ENCODE assay signal across 21 cellular contexts in the genomic region with DNA sequence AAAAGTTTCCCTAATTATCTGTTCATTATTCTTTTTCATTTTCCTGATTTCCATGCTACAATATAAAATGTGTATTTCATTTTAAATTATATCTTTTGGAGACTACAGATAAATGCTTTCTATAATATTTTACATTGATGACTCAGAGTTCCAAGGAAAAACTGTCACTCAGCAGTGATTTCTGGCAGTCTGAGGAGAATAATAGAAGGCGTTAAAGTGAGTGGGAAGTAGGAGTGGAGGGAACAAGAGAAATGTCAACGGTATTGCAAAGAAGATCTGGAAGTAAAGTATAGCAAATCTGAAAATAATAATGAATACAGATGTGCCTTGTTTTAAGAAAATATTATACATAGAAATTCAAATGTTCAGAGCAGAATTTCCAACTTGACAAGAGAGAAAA.
"Had no signal": no experiment of that assay in that cellular context is flagged by ENCODE, and none has a peak within 500 bp of the region (broad histone marks: within the 10 kb centered on the region; RNA-seq: fewer than 3 reads in every experiment).

No MANE protein-coding gene starts in this region.

- H3K4me3 ChIP-seq: colonic mucosa, coronary artery, dorsolateral prefrontal cortex, esophagus muscularis mucosa, esophagus squamous epithelium, gastrocnemius medialis, gastroesophageal sphincter, heart left ventricle, heart right ventricle had no signal

- H3K27ac ChIP-seq: colonic mucosa, coronary artery, dorsolateral prefrontal cortex, epithelial cell of prostate, esophagus muscularis mucosa, esophagus squamous epithelium, foreskin keratinocyte, gastrocnemius medialis, gastroesophageal sphincter, heart left ventricle, heart right ventricle had no signal

- H3K9me3 ChIP-seq: colonic mucosa, esophagus muscularis mucosa, esophagus squamous epithelium, gastrocnemius medialis, gastroesophageal sphincter, heart left ventricle, heart right ventricle had no signal

- H3K27me3 ChIP-seq: colonic mucosa, esophagus muscularis mucosa, esophagus squamous epithelium, gastrocnemius medialis, gastroesophageal sphincter, heart left ventricle, heart right ventricle had no signal

- H3K36me3 ChIP-seq: colonic mucosa, esophagus muscularis mucosa, esophagus squamous epithelium, gastrocnemius medialis, gastroesophageal sphincter, heart left ventricle, heart right ventricle had no signal

- DNase-seq: colonic mucosa; cortex of kidney; dermis blood vessel endothelial cell; dorsolateral prefrontal cortex; effector CD4-positive, alpha-beta T cell; effector CD8-positive, alpha-beta T cell; effector memory CD4-positive, alpha-beta T cell; effector memory CD8-positive, alpha-beta T cell; endodermal cell; esophagus squamous epithelium; foreskin fibroblast; foreskin keratinocyte; foreskin melanocyte; gastrocnemius medialis; glutamatergic neuron; heart left ventricle; heart right ventricle had no signal
